Comparison of ENCODE assay signal across 1 cellular context in the genomic region with DNA sequence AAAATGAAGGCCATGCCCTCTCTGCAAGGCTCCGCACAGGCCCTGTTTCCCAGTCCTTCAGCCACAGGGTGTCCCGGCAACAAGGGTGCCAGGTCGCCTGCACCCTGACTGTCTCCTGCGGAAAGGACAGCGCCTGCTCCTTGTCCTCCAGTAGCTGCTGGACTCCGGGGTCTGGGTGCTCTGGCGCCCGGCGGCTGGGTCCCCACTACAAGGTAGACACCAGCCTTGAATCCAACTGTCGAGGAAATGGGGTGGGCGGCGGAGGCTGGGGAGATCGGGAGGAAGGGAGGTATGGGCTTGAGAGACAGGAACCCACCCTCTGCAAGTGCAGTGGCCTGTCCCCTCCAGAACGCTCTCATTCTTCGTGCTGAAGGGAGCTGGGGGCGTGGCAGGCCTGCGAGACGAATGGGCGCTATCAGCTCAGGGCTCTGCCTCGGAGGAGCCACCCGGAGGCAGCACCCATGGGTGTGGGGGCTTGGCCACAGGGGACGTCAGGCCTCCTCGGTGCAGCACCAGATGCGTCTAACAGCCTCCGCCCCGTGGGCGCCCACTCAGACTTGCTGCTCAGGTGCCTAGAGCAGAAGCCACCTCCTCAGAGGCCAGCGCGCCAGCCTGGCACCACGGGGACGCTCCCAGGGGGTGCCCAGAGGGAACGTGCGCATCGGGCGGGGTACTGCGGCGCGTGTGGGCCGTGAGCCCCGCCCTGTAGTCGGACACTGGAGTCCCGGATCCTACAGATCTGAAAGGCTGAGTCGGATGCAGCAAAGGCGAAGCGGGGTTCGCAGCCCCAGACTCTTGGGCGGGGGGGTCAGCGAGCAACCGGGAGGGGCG.
TF ChIP-seq lines count a peak whose summit lies in the region.

No MANE protein-coding gene starts in this region.

TF ChIP-seq in GM12878, 131 proteins besides CTCF, POLR2A, EP300 and RAD21 (continued from another document and continues in another):
- TF ChIP-seq, protein P1, sequence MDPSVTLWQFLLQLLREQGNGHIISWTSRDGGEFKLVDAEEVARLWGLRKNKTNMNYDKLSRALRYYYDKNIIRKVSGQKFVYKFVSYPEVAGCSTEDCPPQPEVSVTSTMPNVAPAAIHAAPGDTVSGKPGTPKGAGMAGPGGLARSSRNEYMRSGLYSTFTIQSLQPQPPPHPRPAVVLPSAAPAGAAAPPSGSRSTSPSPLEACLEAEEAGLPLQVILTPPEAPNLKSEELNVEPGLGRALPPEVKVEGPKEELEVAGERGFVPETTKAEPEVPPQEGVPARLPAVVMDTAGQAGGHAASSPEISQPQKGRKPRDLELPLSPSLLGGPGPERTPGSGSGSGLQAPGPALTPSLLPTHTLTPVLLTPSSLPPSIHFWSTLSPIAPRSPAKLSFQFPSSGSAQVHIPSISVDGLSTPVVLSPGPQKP (IDR thresholded peaks at IDR 0.05; ENCODE audit: low read depth, low read length): no peak
- TF ChIP-seq, protein P2, sequence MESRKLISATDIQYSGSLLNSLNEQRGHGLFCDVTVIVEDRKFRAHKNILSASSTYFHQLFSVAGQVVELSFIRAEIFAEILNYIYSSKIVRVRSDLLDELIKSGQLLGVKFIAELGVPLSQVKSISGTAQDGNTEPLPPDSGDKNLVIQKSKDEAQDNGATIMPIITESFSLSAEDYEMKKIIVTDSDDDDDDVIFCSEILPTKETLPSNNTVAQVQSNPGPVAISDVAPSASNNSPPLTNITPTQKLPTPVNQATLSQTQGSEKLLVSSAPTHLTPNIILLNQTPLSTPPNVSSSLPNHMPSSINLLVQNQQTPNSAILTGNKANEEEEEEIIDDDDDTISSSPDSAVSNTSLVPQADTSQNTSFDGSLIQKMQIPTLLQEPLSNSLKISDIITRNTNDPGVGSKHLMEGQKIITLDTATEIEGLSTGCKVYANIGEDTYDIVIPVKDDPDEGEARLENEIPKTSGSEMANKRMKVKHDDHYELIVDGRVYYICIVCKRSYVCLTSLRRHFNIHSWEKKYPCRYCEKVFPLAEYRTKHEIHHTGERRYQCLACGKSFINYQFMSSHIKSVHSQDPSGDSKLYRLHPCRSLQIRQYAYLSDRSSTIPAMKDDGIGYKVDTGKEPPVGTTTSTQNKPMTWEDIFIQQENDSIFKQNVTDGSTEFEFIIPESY (IDR thresholded peaks at IDR 0.05): no peak
- no peak for TF ChIP-seq SREBF1 (IDR thresholded peaks at IDR 0.05; ENCODE audit: low read length)
- TF ChIP-seq, protein P3, sequence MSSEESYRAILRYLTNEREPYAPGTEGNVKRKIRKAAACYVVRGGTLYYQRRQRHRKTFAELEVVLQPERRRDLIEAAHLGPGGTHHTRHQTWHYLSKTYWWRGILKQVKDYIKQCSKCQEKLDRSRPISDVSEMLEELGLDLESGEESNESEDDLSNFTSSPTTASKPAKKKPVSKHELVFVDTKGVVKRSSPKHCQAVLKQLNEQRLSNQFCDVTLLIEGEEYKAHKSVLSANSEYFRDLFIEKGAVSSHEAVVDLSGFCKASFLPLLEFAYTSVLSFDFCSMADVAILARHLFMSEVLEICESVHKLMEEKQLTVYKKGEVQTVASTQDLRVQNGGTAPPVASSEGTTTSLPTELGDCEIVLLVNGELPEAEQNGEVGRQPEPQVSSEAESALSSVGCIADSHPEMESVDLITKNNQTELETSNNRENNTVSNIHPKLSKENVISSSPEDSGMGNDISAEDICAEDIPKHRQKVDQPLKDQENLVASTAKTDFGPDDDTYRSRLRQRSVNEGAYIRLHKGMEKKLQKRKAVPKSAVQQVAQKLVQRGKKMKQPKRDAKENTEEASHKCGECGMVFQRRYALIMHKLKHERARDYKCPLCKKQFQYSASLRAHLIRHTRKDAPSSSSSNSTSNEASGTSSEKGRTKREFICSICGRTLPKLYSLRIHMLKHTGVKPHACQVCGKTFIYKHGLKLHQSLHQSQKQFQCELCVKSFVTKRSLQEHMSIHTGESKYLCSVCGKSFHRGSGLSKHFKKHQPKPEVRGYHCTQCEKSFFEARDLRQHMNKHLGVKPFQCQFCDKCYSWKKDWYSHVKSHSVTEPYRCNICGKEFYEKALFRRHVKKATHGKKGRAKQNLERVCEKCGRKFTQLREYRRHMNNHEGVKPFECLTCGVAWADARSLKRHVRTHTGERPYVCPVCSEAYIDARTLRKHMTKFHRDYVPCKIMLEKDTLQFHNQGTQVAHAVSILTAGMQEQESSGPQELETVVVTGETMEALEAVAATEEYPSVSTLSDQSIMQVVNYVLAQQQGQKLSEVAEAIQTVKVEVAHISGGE (CRISPR knock-in tag; IDR thresholded peaks at IDR 0.05): no peak
- TF ChIP-seq ETV6 (conservative IDR thresholded peaks at IDR 0.05 in 1 of 2, IDR thresholded peaks at IDR 0.05 in 1 of 2; ENCODE audit: borderline replicate concordance in 1 of 2, low read depth in 1 of 2): no peak
- TF ChIP-seq GATAD2B (conservative IDR thresholded peaks at IDR 0.05; ENCODE audit: low read depth): no peak
- TF ChIP-seq GABPA (IDR thresholded peaks at IDR 0.05; ENCODE audit: low read depth): no peak
- TF ChIP-seq SP1 (IDR thresholded peaks at IDR 0.05; ENCODE audit: low read depth, low read length): no peak
- TF ChIP-seq FOXM1 (IDR thresholded peaks at IDR 0.05; ENCODE audit: low read depth, low read length): no peak
- no peak for TF ChIP-seq NFXL1 (IDR thresholded peaks at IDR 0.05; ENCODE audit: borderline replicate concordance)
- TF ChIP-seq, protein P4, sequence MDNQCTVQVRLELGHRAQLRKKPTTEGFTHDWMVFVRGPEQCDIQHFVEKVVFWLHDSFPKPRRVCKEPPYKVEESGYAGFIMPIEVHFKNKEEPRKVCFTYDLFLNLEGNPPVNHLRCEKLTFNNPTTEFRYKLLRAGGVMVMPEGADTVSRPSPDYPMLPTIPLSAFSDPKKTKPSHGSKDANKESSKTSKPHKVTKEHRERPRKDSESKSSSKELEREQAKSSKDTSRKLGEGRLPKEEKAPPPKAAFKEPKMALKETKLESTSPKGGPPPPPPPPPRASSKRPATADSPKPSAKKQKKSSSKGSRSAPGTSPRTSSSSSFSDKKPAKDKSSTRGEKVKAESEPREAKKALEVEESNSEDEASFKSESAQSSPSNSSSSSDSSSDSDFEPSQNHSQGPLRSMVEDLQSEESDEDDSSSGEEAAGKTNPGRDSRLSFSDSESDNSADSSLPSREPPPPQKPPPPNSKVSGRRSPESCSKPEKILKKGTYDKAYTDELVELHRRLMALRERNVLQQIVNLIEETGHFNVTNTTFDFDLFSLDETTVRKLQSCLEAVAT (IDR thresholded peaks at IDR 0.05): no peak
- TF ChIP-seq CHD4 (IDR thresholded peaks at IDR 0.05): no peak
- no peak for TF ChIP-seq SIX5 (IDR thresholded peaks at IDR 0.05; ENCODE audit: low read depth, low read length, severe bottlenecking)
- TF ChIP-seq NBN (IDR thresholded peaks at IDR 0.05): peak; percentile 59; the same call in 1 of the 2 replicates
- TF ChIP-seq, protein P5, sequence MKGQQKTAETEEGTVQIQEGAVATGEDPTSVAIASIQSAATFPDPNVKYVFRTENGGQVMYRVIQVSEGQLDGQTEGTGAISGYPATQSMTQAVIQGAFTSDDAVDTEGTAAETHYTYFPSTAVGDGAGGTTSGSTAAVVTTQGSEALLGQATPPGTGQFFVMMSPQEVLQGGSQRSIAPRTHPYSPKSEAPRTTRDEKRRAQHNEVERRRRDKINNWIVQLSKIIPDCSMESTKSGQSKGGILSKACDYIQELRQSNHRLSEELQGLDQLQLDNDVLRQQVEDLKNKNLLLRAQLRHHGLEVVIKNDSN (IDR thresholded peaks at IDR 0.05; ENCODE audit: borderline replicate concordance, extremely low read length, insufficient read depth, low read depth, low read length): no peak
- TF ChIP-seq NR2F1 (conservative IDR thresholded peaks at IDR 0.05): no peak
- TF ChIP-seq KAT2A (conservative IDR thresholded peaks at IDR 0.05; ENCODE audit: control insufficient read depth, low read depth, low read length): no peak
- 0 out of 2 replicates have a peak, but pooled peaks have one; percentile 6 for TF ChIP-seq CREM (IDR thresholded peaks at IDR 0.05; ENCODE audit: low read depth)
- no peak for TF ChIP-seq ZNF207 (IDR thresholded peaks at IDR 0.05; ENCODE audit: borderline replicate concordance)
- no peak for TF ChIP-seq BRCA1 (IDR thresholded peaks at IDR 0.05; ENCODE audit: low read depth, low read length)
- TF ChIP-seq POLR2AphosphoS5 (IDR thresholded peaks at IDR 0.05; ENCODE audit: low read length): peak; percentile 62; the same call in 1 of the 2 replicates
- TF ChIP-seq, protein P6, sequence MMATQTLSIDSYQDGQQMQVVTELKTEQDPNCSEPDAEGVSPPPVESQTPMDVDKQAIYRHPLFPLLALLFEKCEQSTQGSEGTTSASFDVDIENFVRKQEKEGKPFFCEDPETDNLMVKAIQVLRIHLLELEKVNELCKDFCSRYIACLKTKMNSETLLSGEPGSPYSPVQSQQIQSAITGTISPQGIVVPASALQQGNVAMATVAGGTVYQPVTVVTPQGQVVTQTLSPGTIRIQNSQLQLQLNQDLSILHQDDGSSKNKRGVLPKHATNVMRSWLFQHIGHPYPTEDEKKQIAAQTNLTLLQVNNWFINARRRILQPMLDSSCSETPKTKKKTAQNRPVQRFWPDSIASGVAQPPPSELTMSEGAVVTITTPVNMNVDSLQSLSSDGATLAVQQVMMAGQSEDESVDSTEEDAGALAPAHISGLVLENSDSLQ (IDR thresholded peaks at IDR 0.05): no peak
- no peak for TF ChIP-seq IKZF2 (IDR thresholded peaks at IDR 0.05)
- TF ChIP-seq TCF12 (IDR thresholded peaks at IDR 0.05; ENCODE audit: low read depth, low read length): 0 out of 2 replicates have a peak, but pooled peaks have one; percentile 3
- no peak for TF ChIP-seq SPI1 (IDR thresholded peaks at IDR 0.05; ENCODE audit: borderline replicate concordance, insufficient read depth, low read depth, low read length)
- TF ChIP-seq, protein P7, sequence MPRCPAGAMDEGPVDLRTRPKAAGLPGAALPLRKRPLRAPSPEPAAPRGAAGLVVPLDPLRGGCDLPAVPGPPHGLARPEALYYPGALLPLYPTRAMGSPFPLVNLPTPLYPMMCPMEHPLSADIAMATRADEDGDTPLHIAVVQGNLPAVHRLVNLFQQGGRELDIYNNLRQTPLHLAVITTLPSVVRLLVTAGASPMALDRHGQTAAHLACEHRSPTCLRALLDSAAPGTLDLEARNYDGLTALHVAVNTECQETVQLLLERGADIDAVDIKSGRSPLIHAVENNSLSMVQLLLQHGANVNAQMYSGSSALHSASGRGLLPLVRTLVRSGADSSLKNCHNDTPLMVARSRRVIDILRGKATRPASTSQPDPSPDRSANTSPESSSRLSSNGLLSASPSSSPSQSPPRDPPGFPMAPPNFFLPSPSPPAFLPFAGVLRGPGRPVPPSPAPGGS (IDR thresholded peaks at IDR 0.05; ENCODE audit: borderline replicate concordance, insufficient read depth, low read depth, low read length, poor library complexity, severe bottlenecking): no peak
- no peak for TF ChIP-seq TBL1XR1 (IDR thresholded peaks at IDR 0.05; ENCODE audit: low read depth, low read length)
- peak; percentile 27; the same call in 1 of the 2 replicates for TF ChIP-seq LARP7 (IDR thresholded peaks at IDR 0.05)
- no peak for TF ChIP-seq TAF1 (IDR thresholded peaks at IDR 0.05; ENCODE audit: borderline replicate concordance, low read depth, low read length)
- TF ChIP-seq, protein P8, sequence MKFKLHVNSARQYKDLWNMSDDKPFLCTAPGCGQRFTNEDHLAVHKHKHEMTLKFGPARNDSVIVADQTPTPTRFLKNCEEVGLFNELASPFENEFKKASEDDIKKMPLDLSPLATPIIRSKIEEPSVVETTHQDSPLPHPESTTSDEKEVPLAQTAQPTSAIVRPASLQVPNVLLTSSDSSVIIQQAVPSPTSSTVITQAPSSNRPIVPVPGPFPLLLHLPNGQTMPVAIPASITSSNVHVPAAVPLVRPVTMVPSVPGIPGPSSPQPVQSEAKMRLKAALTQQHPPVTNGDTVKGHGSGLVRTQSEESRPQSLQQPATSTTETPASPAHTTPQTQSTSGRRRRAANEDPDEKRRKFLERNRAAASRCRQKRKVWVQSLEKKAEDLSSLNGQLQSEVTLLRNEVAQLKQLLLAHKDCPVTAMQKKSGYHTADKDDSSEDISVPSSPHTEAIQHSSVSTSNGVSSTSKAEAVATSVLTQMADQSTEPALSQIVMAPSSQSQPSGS (IDR thresholded peaks at IDR 0.05; ENCODE audit: low read length): no peak
- TF ChIP-seq KDM1A (IDR thresholded peaks at IDR 0.05; ENCODE audit: borderline replicate concordance): no peak
- no peak for TF ChIP-seq HCFC1 (IDR thresholded peaks at IDR 0.05; ENCODE audit: low read length)
- TF ChIP-seq BCL11A (IDR thresholded peaks at IDR 0.05; ENCODE audit: low read depth, low read length): no peak
- TF ChIP-seq MYC (IDR thresholded peaks at IDR 0.05; ENCODE audit: insufficient read depth, insufficient read length, insufficient replicate concordance, low read length, severe bottlenecking): no peak
- no peak for TF ChIP-seq TCF3 (IDR thresholded peaks at IDR 0.05; ENCODE audit: borderline replicate concordance, insufficient read depth, low read depth, low read length)
- no peak for TF ChIP-seq CBX5 (IDR thresholded peaks at IDR 0.05; ENCODE audit: low read depth)
- no peak for TF ChIP-seq FOS (IDR thresholded peaks at IDR 0.05; ENCODE audit: borderline replicate concordance, extremely low read depth, insufficient read length)
- TF ChIP-seq DPF2 (IDR thresholded peaks at IDR 0.05): 0 out of 2 replicates have a peak, but pooled peaks have one; percentile 55
- TF ChIP-seq RB1 (IDR thresholded peaks at IDR 0.05; ENCODE audit: borderline replicate concordance): 0 out of 2 replicates have a peak, but pooled peaks have one; percentile 11
- TF ChIP-seq, protein P9, sequence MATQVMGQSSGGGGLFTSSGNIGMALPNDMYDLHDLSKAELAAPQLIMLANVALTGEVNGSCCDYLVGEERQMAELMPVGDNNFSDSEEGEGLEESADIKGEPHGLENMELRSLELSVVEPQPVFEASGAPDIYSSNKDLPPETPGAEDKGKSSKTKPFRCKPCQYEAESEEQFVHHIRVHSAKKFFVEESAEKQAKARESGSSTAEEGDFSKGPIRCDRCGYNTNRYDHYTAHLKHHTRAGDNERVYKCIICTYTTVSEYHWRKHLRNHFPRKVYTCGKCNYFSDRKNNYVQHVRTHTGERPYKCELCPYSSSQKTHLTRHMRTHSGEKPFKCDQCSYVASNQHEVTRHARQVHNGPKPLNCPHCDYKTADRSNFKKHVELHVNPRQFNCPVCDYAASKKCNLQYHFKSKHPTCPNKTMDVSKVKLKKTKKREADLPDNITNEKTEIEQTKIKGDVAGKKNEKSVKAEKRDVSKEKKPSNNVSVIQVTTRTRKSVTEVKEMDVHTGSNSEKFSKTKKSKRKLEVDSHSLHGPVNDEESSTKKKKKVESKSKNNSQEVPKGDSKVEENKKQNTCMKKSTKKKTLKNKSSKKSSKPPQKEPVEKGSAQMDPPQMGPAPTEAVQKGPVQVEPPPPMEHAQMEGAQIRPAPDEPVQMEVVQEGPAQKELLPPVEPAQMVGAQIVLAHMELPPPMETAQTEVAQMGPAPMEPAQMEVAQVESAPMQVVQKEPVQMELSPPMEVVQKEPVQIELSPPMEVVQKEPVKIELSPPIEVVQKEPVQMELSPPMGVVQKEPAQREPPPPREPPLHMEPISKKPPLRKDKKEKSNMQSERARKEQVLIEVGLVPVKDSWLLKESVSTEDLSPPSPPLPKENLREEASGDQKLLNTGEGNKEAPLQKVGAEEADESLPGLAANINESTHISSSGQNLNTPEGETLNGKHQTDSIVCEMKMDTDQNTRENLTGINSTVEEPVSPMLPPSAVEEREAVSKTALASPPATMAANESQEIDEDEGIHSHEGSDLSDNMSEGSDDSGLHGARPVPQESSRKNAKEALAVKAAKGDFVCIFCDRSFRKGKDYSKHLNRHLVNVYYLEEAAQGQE (IDR thresholded peaks at IDR 0.05; ENCODE audit: low read depth, low read length): no peak
- TF ChIP-seq BACH1 (IDR thresholded peaks at IDR 0.05; ENCODE audit: borderline replicate concordance): peak; percentile 11; the same call in 1 of the 2 replicates
- no peak for TF ChIP-seq STAT1 (conservative IDR thresholded peaks at IDR 0.05)
- no peak for TF ChIP-seq CHD1 (IDR thresholded peaks at IDR 0.05; ENCODE audit: low read depth, low read length)
- TF ChIP-seq SUZ12 (IDR thresholded peaks at IDR 0.05; ENCODE audit: unreplicated experiment): no peak
- TF ChIP-seq SREBF2 (IDR thresholded peaks at IDR 0.05; ENCODE audit: low read length): no peak
